ENCODE assay signal across 14 cellular contexts in the genomic region with DNA sequence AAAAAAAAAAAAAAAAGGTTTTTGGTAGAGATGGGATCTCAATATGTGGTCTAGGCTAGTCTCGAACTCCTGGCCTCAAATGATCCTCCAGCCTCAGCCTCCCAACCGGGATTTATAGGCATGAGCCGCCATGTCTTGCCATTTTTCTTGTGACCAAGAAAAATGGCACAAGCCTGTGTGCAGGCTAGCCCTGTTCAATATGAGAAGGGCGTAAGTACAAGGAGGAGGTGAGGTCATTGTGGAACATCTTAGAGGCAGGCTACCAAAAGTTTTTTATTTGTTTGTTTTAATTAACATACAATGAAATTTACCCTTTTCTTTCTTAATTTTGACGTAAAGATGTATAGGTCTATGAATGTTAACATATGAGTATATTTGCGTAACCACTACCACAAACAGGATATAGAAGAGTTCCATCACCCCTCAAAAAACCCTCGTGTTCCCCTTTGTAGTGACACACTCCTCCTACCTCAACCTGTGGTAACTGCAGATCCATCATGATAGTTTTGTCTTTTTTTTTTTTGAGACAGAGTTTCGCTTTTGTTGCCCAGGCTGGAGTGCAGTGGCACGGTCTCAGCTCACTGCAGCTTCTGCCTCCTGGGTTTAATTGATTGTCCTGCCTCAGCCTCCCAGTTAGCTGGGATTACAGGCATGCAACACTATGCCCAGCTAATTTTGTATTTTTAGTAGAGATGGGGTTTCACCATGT. TPM values are rescaled to one million over a fixed set of nuclear protein-coding genes. Genes with fewer than 3 reads are reported as not detected.
A peak's percentile ranks its signal among the peaks of the same experiment; 100 is the strongest.
DNase-seq lines count a peak whose midpoint lies in the region; ATAC-seq and TF ChIP-seq lines count a peak whose summit lies in the region.
"Had no signal": no experiment of that assay in that cellular context is flagged by ENCODE, and none has a peak within 500 bp of the region (broad histone marks: within the 10 kb centered on the region; RNA-seq: fewer than 3 reads in every experiment).

No MANE protein-coding gene starts in this region.

- H3K79me2 ChIP-seq in neural progenitor cell (ENCODE audit: low read depth) = no peaks in the 10 kb centered on the region

- H3K36me3 ChIP-seq in thymus (ENCODE audit: control insufficient read depth, insufficient read depth) = no peaks in the 10 kb centered on the region
- H3K36me3 ChIP-seq in left lung = no peaks in the 10 kb centered on the region
- no peaks in the 10 kb centered on the region for H3K36me3 ChIP-seq in neural progenitor cell
- H3K36me3 ChIP-seq: colonic mucosa, uterus had no signal

- H3K27me3 ChIP-seq in thymus (ENCODE audit: control insufficient read depth, insufficient read depth) (no peaks in the 10 kb centered on the region), left lung (no peaks in the 10 kb centered on the region), neural progenitor cell (no peaks in the 10 kb centered on the region)
- H3K27me3 ChIP-seq: colonic mucosa, uterus had no signal

- H3K9me3 Mint-ChIP-seq in neural progenitor cell = no peaks in the 10 kb centered on the region

- intact Hi-C loops in left lung (cut with DNase I) = no loop called here

- 52% methylated on average over 9 of the region's 9 CpGs for WGBS in thymus

- H3K27ac ChIP-seq in thymus (ENCODE audit: low read depth) = peak overlapping the region; percentile 71
- H3K27ac ChIP-seq in left lung = no peak overlapping the region
- no peak overlapping the region for H3K27ac ChIP-seq in neural progenitor cell
- H3K27ac ChIP-seq: colonic mucosa, uterus had no signal

- H3K27ac Mint-ChIP-seq in neural progenitor cell = no peak overlapping the region

- no peak overlapping the region for H3K4me2 ChIP-seq in neural progenitor cell

- ATAC-seq in left lung = no peak

- peak; percentile 46 for DNase-seq in stimulated activated CD4-positive, alpha-beta T cell treated with anti-CD3 and anti-CD28 coated beads, Interleukin-15, amount 100 ng/mL, for 24 hours
- DNase-seq in stimulated activated CD4-positive, alpha-beta T cell treated with anti-CD3 and anti-CD28 coated beads, Interleukin-2, amount 100 ng/mL, for 48 hours = no peak
- DNase-seq in activated CD4-positive, alpha-beta T cell treated with anti-CD3 and anti-CD28 coated beads, Interleukin-2, amount 50 U/mL, for 48 hours = peak; percentile 39 to 47
- DNase-seq in effector CD8-positive, alpha-beta T cell (lab: John Stamatoyannopoulos, UW) = peak; percentile 7
- DNase-seq in left lung (no peak), NCI-H128 (lab: John Stamatoyannopoulos, UW; ENCODE audit: unreplicated experiment) (no peak), neural progenitor cell (ENCODE audit: low spot score) (no peak)
- DNase-seq: colonic mucosa, NCI-H2081, retina, T1000, uterus had no signal

- H3K4me1 ChIP-seq in thymus (ENCODE audit: control insufficient read depth, insufficient read depth, low read length) (no peaks in the 10 kb centered on the region), left lung (peaks cover 0 to 5% of the 10 kb centered on the region in 2 donors), neural progenitor cell (no peaks in the 10 kb centered on the region)
- H3K4me1 ChIP-seq: colonic mucosa, uterus had no signal

- no peaks in the 10 kb centered on the region for H3K27me3 Mint-ChIP-seq in neural progenitor cell (ENCODE audit: insufficient read depth, low read depth)

- no peaks in the 10 kb centered on the region for H3K9me3 ChIP-seq in thymus (ENCODE audit: control insufficient read depth)
- H3K9me3 ChIP-seq in left lung = no peaks in the 10 kb centered on the region
- H3K9me3 ChIP-seq in neural progenitor cell (ENCODE audit: low read depth) = no peaks in the 10 kb centered on the region
- H3K9me3 ChIP-seq: colonic mucosa, uterus had no signal

- no peaks in the 10 kb centered on the region for H4K20me1 ChIP-seq in neural progenitor cell (ENCODE audit: low read depth)

- H3K4me3 ChIP-seq in thymus (ENCODE audit: low read length) (no peak overlapping the region), left lung (no peak overlapping the region), neural progenitor cell (no peak overlapping the region)
- H3K4me3 ChIP-seq: colonic mucosa, uterus had no signal

- no peak overlapping the region for H3K4me3 Mint-ChIP-seq in neural progenitor cell

- H3K9ac ChIP-seq in neural progenitor cell = no peak overlapping the region

- no peaks in the 10 kb centered on the region for H3K4me1 Mint-ChIP-seq in neural progenitor cell

- TF ChIP-seq CTCF in left lung (IDR thresholded peaks at IDR 0.05) (no peak), neural progenitor cell (IDR thresholded peaks at IDR 0.05) (no peak)

- H2AFZ ChIP-seq in neural progenitor cell (replicated peaks) = no peak overlapping the region

- no peaks in the 10 kb centered on the region for H3F3A ChIP-seq in neural progenitor cell (ENCODE audit: low read depth)

- no peaks in the 10 kb centered on the region for H3K36me3 Mint-ChIP-seq in neural progenitor cell
- H3K36me3 Mint-ChIP-seq: IgD-negative memory B cell had no signal

RNA-seq across cellular contexts. Expression of a gene that starts 28.3 kb away (rescaled TPM):
- polyA plus RNA-seq in thymus = 8.3 TPM
- 10 to 100 TPM; 27.4 to 34.6 TPM for total RNA-seq in left lung
- 16.8 and 20.9 TPM in 2 replicates for total RNA-seq in neural progenitor cell (ENCODE audit: low replicate concordance)

RNA-seq across cellular contexts. Expression of a gene that starts 41.5 kb away (rescaled TPM):
- 9.1 TPM for polyA plus RNA-seq in thymus
- total RNA-seq in left lung (10 to 100 TPM; 29.2 to 36.2 TPM), neural progenitor cell (ENCODE audit: low replicate concordance) (22.3 and 23.5 TPM in 2 replicates)

RNA-seq across cellular contexts. Expression of a gene that starts 41.6 kb away (rescaled TPM):
- 5.0 TPM for polyA plus RNA-seq in thymus
- total RNA-seq in left lung = 10 to 100 TPM; 12.6 to 14.5 TPM
- total RNA-seq in neural progenitor cell (ENCODE audit: low replicate concordance) = 16.5 and 21.2 TPM in 2 replicates

Comparison
In these comparisons a context has a peak if more than half of its experiments do, and no peak if none do; other contexts are left out.
1. DNase-seq: peak in stimulated activated CD4-positive, alpha-beta T cell treated with anti-CD3 and anti-CD28 coated beads, Interleukin-15, amount 100 ng/mL, for 24 hours (single experiment), activated CD4-positive, alpha-beta T cell treated with anti-CD3 and anti-CD28 coated beads, Interleukin-2, amount 50 U/mL, for 48 hours (2 of 2) and effector CD8-positive, alpha-beta T cell (single experiment); none in stimulated activated CD4-positive, alpha-beta T cell treated with anti-CD3 and anti-CD28 coated beads, Interleukin-2, amount 100 ng/mL, for 48 hours (0 of 2), left lung (0 of 2), NCI-H128 (single experiment) and neural progenitor cell (single experiment).